Comparison of ENCODE assay signal across 19 cellular contexts in the genomic region with DNA sequence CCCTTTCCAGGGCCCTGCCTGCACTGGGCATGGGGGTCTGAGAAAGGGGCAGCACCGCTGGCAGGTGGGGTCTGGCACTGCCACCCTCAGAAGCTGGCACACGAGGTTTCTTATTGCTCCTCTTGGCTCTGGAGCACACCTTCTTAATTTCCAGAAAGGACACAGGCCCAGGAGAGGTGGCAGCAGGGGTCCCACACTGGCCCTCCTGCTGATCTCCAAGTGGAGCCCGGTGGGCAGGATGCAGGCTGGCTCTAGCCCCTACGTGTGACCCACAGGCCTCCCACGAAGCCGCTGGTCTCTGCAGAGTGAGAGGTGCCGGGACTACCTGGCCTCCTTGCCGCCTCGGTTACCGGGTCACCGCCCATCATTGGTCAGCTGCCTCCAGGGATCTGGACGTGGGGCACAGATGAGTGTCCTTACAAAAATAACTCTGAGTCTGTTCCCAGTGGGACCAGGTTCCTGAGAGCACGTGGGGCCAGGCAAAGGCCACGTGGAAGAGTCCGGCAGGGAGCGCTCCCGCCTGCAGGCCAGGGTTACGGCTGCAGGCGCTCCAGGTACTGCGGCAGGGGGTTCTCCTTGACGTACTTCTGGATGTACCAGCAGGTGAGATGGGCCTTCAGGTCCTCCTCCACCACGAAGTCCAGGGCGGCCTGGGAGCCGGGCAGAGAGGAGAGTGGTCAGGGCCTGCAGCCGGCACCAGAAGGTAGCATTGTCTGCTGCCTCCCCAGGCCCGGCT.
"Had no signal": no experiment of that assay in that cellular context is flagged by ENCODE, and none has a peak within 500 bp of the region (broad histone marks: within the 10 kb centered on the region; RNA-seq: fewer than 3 reads in every experiment).

No MANE protein-coding gene starts in this region.

- H3K27ac ChIP-seq: ascending aorta, brain microvascular endothelial cell, hepatocyte, parathyroid adenoma, sigmoid colon, thoracic aorta had no signal

- ATAC-seq: activated naive CD4-positive, alpha-beta T cell treated with anti-CD3 and anti-CD28 coated beads, Interleukin-2, amount 50 U/mL, for 72 hours had no signal

- H3K36me3 ChIP-seq: brain microvascular endothelial cell, thoracic aorta had no signal

- H3K4me3 ChIP-seq: ascending aorta, hepatocyte, sigmoid colon, thoracic aorta had no signal

- H3K9ac ChIP-seq: parathyroid adenoma had no signal

- H3K79me2 ChIP-seq: hepatocyte, parathyroid adenoma had no signal

- H3K4me2 ChIP-seq: hepatocyte had no signal

- H3K4me1 ChIP-seq: parathyroid adenoma had no signal

- H3K9me3 ChIP-seq: ascending aorta, sigmoid colon, thoracic aorta had no signal

- H3K27me3 ChIP-seq: ascending aorta, brain microvascular endothelial cell, hepatocyte, sigmoid colon had no signal

- DNase-seq: activated CD4-positive, alpha-beta T cell treated with anti-CD3 and anti-CD28 coated beads for 1 hour; activated CD4-positive, alpha-beta T cell treated with anti-CD3 and anti-CD28 coated beads, Interleukin-2, amount 50 U/mL, for 1 hour; activated T-cell treated with anti-CD3 and anti-CD28 coated beads, Interleukin-2, amount 50 U/mL, for 1 hour; brain microvascular endothelial cell; central memory CD4-positive, alpha-beta T cell; dermis blood vessel endothelial cell; effector CD8-positive, alpha-beta T cell; erythroblast; immature natural killer cell; nucleus accumbens; sigmoid colon; stimulated activated CD4-positive, alpha-beta T cell treated with anti-CD3 and anti-CD28 coated beads, Interleukin-4, amount 100 ng/mL, for 1 hour; stimulated activated naive CD4-positive, alpha-beta T cell; T-helper 2 cell had no signal

- H2AFZ ChIP-seq: hepatocyte, parathyroid adenoma had no signal
